Comparison of ENCODE assay signal across 8 cellular contexts in genomic region chr11:47552086-47552580, GRCh38. TPM values are rescaled to one million over a fixed set of nuclear protein-coding genes. Genes with fewer than 3 reads are reported as not detected.
DNase-seq lines count a peak whose midpoint lies in the region; ATAC-seq, FAIRE-seq and TF ChIP-seq lines count a peak whose summit lies in the region.

No MANE protein-coding gene starts in this region.

- H2AK5ac ChIP-seq in IMR-90 (ENCODE audit: low read depth, low read length) = peak overlapping the region; percentile 92

- H4K20me1 ChIP-seq in IMR-90 (ENCODE audit: insufficient read depth, low read length) = peaks cover 53% of the 10 kb centered on the region

- peak overlapping the region; percentile 97 for H2AK9ac ChIP-seq in IMR-90 (replicated peaks; ENCODE audit: low read depth, low read length, poor library complexity)

- peaks cover 0 to 48% of the 10 kb centered on the region in 2 experiments; a peak in 2 of 4 replicates for H3K79me1 ChIP-seq in IMR-90 (ENCODE audit: low read depth in 1 of 2, low read length in 2 of 2)

- dilution Hi-C loops in IMR-90 (cut with HindIII; ENCODE audit: low sequenced_read_pairs, unreplicated experiment) = no loop called here

- peak overlapping the region; percentile 89 for H4K5ac ChIP-seq in IMR-90 (ENCODE audit: low read depth, low read length)

- H3K9me3 Mint-ChIP-seq in neural crest cell = no peaks in the 10 kb centered on the region

- H3K27ac ChIP-seq in 22Rv1 (peak overlapping the region; percentile 81), IMR-90 (ENCODE audit: insufficient read depth, low read length) (peak overlapping the region; percentile 93)

- POLR2A ChIA-PET in IMR-90 (lab: Charles Lee; ENCODE audit: unreplicated experiment) = interaction anchor here (1.0 kb wide), 1 partner anchor 12 kb away, joined by 3 read pairs; no protein-coding TSS in a partner anchor

- peak overlapping the region; percentile 97 for H2AFZ ChIP-seq in IMR-90 (replicated peaks; ENCODE audit: low read length, poor library complexity)

- no peak overlapping the region for H2BK120ac ChIP-seq in IMR-90 (ENCODE audit: low read depth, low read length)

- peak overlapping the region; percentile 92 for H3K14ac ChIP-seq in IMR-90 (replicated peaks; ENCODE audit: low read depth, low read length)

- no TSS peak for BruUV-seq in IMR-90 (replicated peaks; lab: Mats Ljungman, UMichigan)

- peak; percentile 52 for DNase-seq in IMR-90
- peak; percentile 26 to 39 for DNase-seq in activated CD4-positive, alpha-beta T cell treated with anti-CD3 and anti-CD28 coated beads, Interleukin-2, amount 50 U/mL, for 48 hours
- DNase-seq in fibroblast of the aortic adventitia (ENCODE audit: low read depth) = peak; percentile 60
- DNase-seq in neural crest cell (ENCODE audit: low read depth, low spot score) = peak; percentile 20
- DNase-seq in D721Med (ENCODE audit: insufficient read length, low spot score) = no peak
- DNase-seq in COR-L47 (lab: John Stamatoyannopoulos, UW) = no peak

- peak overlapping the region; percentile 94 for H3K4ac ChIP-seq in IMR-90 (ENCODE audit: low read depth, low read length)

- peak overlapping the region; percentile 86 for H2BK5ac ChIP-seq in IMR-90 (ENCODE audit: low read depth, low read length, poor library complexity, severe bottlenecking)

- TF ChIP-seq RAD21 in IMR-90 (IDR thresholded peaks at IDR 0.05; ENCODE audit: low read length) = no peak

- peak overlapping the region; percentile 99 for H3K4me3 ChIP-seq in IMR-90 (ENCODE audit: insufficient read depth, low read depth, low read length)
- H3K4me3 ChIP-seq in fibroblast of the aortic adventitia (ENCODE audit: low read depth, low read length) = peak overlapping the region; percentile 99

- H4K91ac ChIP-seq in IMR-90 (ENCODE audit: insufficient read depth, low read depth, low read length) = peak overlapping the region; percentile 76

- peak; percentile 5 for ATAC-seq in IMR-90 (ENCODE audit: low read depth)

- H4K8ac ChIP-seq in IMR-90 (ENCODE audit: low read depth in 2 of 2, low read length in 2 of 2) = peak overlapping the region; percentile 58 to 89; a peak in 3 of 4 replicates

- H3K27ac Mint-ChIP-seq in neural crest cell (ENCODE audit: unreplicated experiment) = peak overlapping the region; percentile 99

- CTCF ChIA-PET in IMR-90 (lab: Yijun Ruan, JAX) = interaction anchor here (1.0 to 1.9 kb wide), 3 partner anchors 20 to 67 kb away, joined by 4 to 7 read pairs (median 5); no protein-coding TSS in a partner anchor

- peak overlapping the region; percentile 97 for H3K9ac ChIP-seq in IMR-90 (ENCODE audit: low read depth, low read length)

- H3K4me1 Mint-ChIP-seq in neural crest cell = peaks cover 39% of the 10 kb centered on the region

- peaks cover 6% of the 10 kb centered on the region for H3K9me1 ChIP-seq in IMR-90 (ENCODE audit: insufficient read depth, low read length)

- H3K23ac ChIP-seq in IMR-90 (ENCODE audit: low read depth, low read length) = peak overlapping the region; percentile 93

- H2BK15ac ChIP-seq in IMR-90 (ENCODE audit: low read depth, low read length) = no peak overlapping the region

- peaks cover 6% of the 10 kb centered on the region for H3K36me3 Mint-ChIP-seq in neural crest cell (ENCODE audit: low read depth)

- no peak for TF ChIP-seq CTCF in 22Rv1 (IDR thresholded peaks at IDR 0.05)
- no peak for TF ChIP-seq CTCF in IMR-90 (conservative IDR thresholded peaks at IDR 0.05; ENCODE audit: low read depth, low read length)
- no peak for TF ChIP-seq CTCF in fibroblast of the aortic adventitia (IDR thresholded peaks at IDR 0.05; ENCODE audit: insufficient read depth, low read length)
- TF ChIP-seq CTCF in neural crest cell (conservative IDR thresholded peaks at IDR 0.05) = no peak
- TF ChIP-seq CTCF in D721Med (IDR thresholded peaks at IDR 0.05; ENCODE audit: insufficient read depth, missing control alignments) = no peak

- no peaks in the 10 kb centered on the region for H3K36me3 ChIP-seq in IMR-90 (ENCODE audit: control insufficient read depth, insufficient read depth, low read length)

- H3K4me1 ChIP-seq in IMR-90 (ENCODE audit: control insufficient read depth, insufficient read depth, low read length) = peaks cover 3% of the 10 kb centered on the region

- H3K56ac ChIP-seq in IMR-90 (ENCODE audit: extremely low read depth, insufficient read depth, low read length) = peak overlapping the region; percentile 81

- H3K4me2 ChIP-seq in IMR-90 (ENCODE audit: low read depth, low read length) = peak overlapping the region; percentile 100

- no peaks in the 10 kb centered on the region for H3K27me3 Mint-ChIP-seq in neural crest cell (ENCODE audit: low read depth)

- H2BK20ac ChIP-seq in IMR-90 (ENCODE audit: low read depth, low read length) = no peak overlapping the region

- no peak for TF ChIP-seq POLR2A in IMR-90 (IDR thresholded peaks at IDR 0.05; ENCODE audit: low read depth, low read length)

- intact Hi-C loops in IMR-90 (cut with micrococcal nuclease) = no loop called here

- in situ Hi-C loops in IMR-90 (cut with MboI; ENCODE audit: low sequenced_read_pairs) = no loop called here

- peak overlapping the region; percentile 99 for H3K4me3 Mint-ChIP-seq in neural crest cell

- FAIRE-seq in G401.6 (lab: Jason Lieb, UNC) (peak; percentile 60), D721Med (lab: Jason Lieb, UNC) (no peak)

- 0% methylated on average over 6 of the region's 23 CpGs; no CpG with 5 or more reads in 1 of the 2 experiments for WGBS in IMR-90 (ENCODE audit: extremely low coverage in 2 of 2, insufficient read length in 1 of 2), 2 experiments

- peak overlapping the region; percentile 87 for H3K18ac ChIP-seq in IMR-90 (ENCODE audit: low read depth, low read length)

- H3K27me3 ChIP-seq in IMR-90 (ENCODE audit: control insufficient read depth, insufficient read depth, low read length) = no peaks in the 10 kb centered on the region

- H3K9me3 ChIP-seq in IMR-90 (ENCODE audit: control insufficient read depth, insufficient read depth, low read length) = no peaks in the 10 kb centered on the region

TF ChIP-seq in IMR-90, 13 proteins besides CTCF, POLR2A, EP300 and RAD21:
- TF ChIP-seq CEBPB (IDR thresholded peaks at IDR 0.05; ENCODE audit: low read depth, low read length) (peak; percentile 29; the same call in 1 of the 2 replicates), BHLHE40 (IDR thresholded peaks at IDR 0.05; ENCODE audit: low read depth, low read length) (no peak)
TF ChIP-seq in IMR-90: peak in this region for 1.

RNA-seq across cellular contexts. Expression of gene CELF1, which starts 0.8 kb away (rescaled TPM):
- total RNA-seq in IMR-90 (2012; rRNA removed) (109 and 135 TPM in 2 replicates), fibroblast of the aortic adventitia (ENCODE audit: low replicate concordance) (63.2 and 103 TPM in 2 replicates), neural crest cell (176 and 180 TPM in 2 replicates)
- polyA plus RNA-seq in IMR-90 (2012; rRNA removed) = 61.6 and 63.3 TPM in 2 replicates
- polyA plus RNA-seq in IMR-90 (2012; cell fraction: cytosol; rRNA removed) = 22.7 and 26.4 TPM in 2 replicates
- 86.9 and 136 TPM in 2 replicates for polyA plus RNA-seq in IMR-90 (2012; cell fraction: nucleus; rRNA removed; ENCODE audit: low replicate concordance)

RNA-seq across cellular contexts. Expression of gene PTPMT1, which starts 13.3 kb away (rescaled TPM):
- total RNA-seq in IMR-90 (2012; rRNA removed) = 51.4 and 55.0 TPM in 2 replicates
- 51.6 and 58.3 TPM in 2 replicates for polyA plus RNA-seq in IMR-90 (2012; rRNA removed)
- polyA plus RNA-seq in IMR-90 (2012; cell fraction: cytosol; rRNA removed) = 77.4 and 85.2 TPM in 2 replicates
- 29.3 and 32.5 TPM in 2 replicates for polyA plus RNA-seq in IMR-90 (2012; cell fraction: nucleus; rRNA removed; ENCODE audit: low replicate concordance)
- 25.6 and 44.1 TPM in 2 replicates for total RNA-seq in fibroblast of the aortic adventitia (ENCODE audit: low replicate concordance)
- 41.8 and 47.0 TPM in 2 replicates for total RNA-seq in neural crest cell

RNA-seq across cellular contexts. Expression of gene KBTBD4, which starts 26.6 kb away (rescaled TPM):
- total RNA-seq in IMR-90 (2012; rRNA removed) (37.2 and 41.6 TPM in 2 replicates), fibroblast of the aortic adventitia (ENCODE audit: low replicate concordance) (28.4 and 29.9 TPM in 2 replicates), neural crest cell (15.4 and 16.6 TPM in 2 replicates)
- polyA plus RNA-seq in IMR-90 (2012; rRNA removed) = 12.2 and 14.9 TPM in 2 replicates
- polyA plus RNA-seq in IMR-90 (2012; cell fraction: cytosol; rRNA removed) = 9.1 and 21.9 TPM in 2 replicates
- polyA plus RNA-seq in IMR-90 (2012; cell fraction: nucleus; rRNA removed; ENCODE audit: low replicate concordance) = 6.9 and 10.5 TPM in 2 replicates

RNA-seq across cellular contexts. Expression of gene NDUFS3, which starts 26.7 kb away (rescaled TPM):
- total RNA-seq in IMR-90 (2012; rRNA removed) (77.1 and 79.7 TPM in 2 replicates), fibroblast of the aortic adventitia (ENCODE audit: low replicate concordance) (56.5 and 157 TPM in 2 replicates), neural crest cell (172 and 178 TPM in 2 replicates)
- polyA plus RNA-seq in IMR-90 (2012; rRNA removed) = 108 and 114 TPM in 2 replicates
- 158 and 196 TPM in 2 replicates for polyA plus RNA-seq in IMR-90 (2012; cell fraction: cytosol; rRNA removed)
- polyA plus RNA-seq in IMR-90 (2012; cell fraction: nucleus; rRNA removed; ENCODE audit: low replicate concordance) = 127 and 140 TPM in 2 replicates

RNA-seq across cellular contexts. Expression of gene FAM180B, which starts 34.3 kb away (rescaled TPM):
- total RNA-seq in IMR-90 (2012; rRNA removed) (not detected in 2 replicates), fibroblast of the aortic adventitia (ENCODE audit: low replicate concordance) (not detected in 2 replicates), neural crest cell (0.35 and 0.50 TPM in 2 replicates)
- polyA plus RNA-seq in IMR-90 (2012; rRNA removed) = not detected in 2 replicates
- 0.02 TPM in 1 of 2 replicates, not detected in the other for polyA plus RNA-seq in IMR-90 (2012; cell fraction: cytosol; rRNA removed)
- 0.14 and 0.29 TPM in 2 replicates for polyA plus RNA-seq in IMR-90 (2012; cell fraction: nucleus; rRNA removed; ENCODE audit: low replicate concordance)

Comparison
In these comparisons a context has a peak if more than half of its experiments do, and no peak if none do; other contexts are left out.
1. DNase-seq: peak in IMR-90 (single experiment), activated CD4-positive, alpha-beta T cell treated with anti-CD3 and anti-CD28 coated beads, Interleukin-2, amount 50 U/mL, for 48 hours (2 of 2), fibroblast of the aortic adventitia (single experiment) and neural crest cell (single experiment); none in D721Med (single experiment) and COR-L47 (single experiment).